21 cellular contexts compared by ENCODE assay signal in the genomic region with DNA sequence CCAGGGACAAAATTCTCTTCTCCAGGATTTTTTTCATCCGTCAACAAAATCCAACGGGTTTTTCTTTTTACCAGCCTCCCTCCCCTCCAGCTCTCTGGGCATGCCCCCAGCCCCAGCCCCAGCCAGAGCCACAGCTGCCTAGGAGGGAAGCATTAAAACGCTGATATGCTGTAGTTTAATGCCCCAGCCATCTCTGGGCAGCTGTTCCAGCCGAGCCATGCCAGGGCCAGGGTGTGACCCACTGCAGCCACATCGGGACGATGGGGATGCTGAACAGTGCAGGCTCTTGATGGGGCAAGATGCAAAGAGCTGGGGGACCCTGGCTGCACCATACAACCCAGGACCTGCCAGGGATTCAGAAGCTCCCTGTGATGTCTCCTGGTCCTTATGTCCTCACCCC. TPM values are rescaled to one million over a fixed set of nuclear protein-coding genes. Genes with fewer than 3 reads are reported as not detected.
A peak's percentile ranks its signal among the peaks of the same experiment; 100 is the strongest.
DNase-seq lines count a peak whose midpoint lies in the region; ATAC-seq, FAIRE-seq and TF ChIP-seq lines count a peak whose summit lies in the region.
"Had no signal": no experiment of that assay in that cellular context is flagged by ENCODE, and none has a peak within 500 bp of the region (broad histone marks: within the 10 kb centered on the region; RNA-seq: fewer than 3 reads in every experiment).

No MANE protein-coding gene starts in this region.

- H3K18ac ChIP-seq in H9 (ENCODE audit: insufficient read length, low read depth, low read length): no peak overlapping the region
- H3K18ac ChIP-seq in H1 (ENCODE audit: extremely low read depth, low read length): no peak overlapping the region

- intact Hi-C loops in left lung (cut with DNase I) (no loop called here), prostate gland (cut with DNase I) (no loop called here)

- no peak overlapping the region for H3K56ac ChIP-seq in H9 (ENCODE audit: insufficient read length, low read depth, low read length)
- no peak overlapping the region for H3K56ac ChIP-seq in H1 (replicated peaks; ENCODE audit: insufficient read length, low read depth, low read length)

- TF ChIP-seq RAD21 in H1 (IDR thresholded peaks at IDR 0.05 in 1 of 2, conservative IDR thresholded peaks at IDR 0.05 in 1 of 2; ENCODE audit: low read depth in 2 of 2, low read length in 2 of 2): no peak

- no peak overlapping the region for H2AFZ ChIP-seq in H9 (ENCODE audit: low read length)
- H2AFZ ChIP-seq in H1 (ENCODE audit: low read length): no peak overlapping the region

- no peak overlapping the region for H3T11ph ChIP-seq in H9 (ENCODE audit: low read length)

- H4K5ac ChIP-seq in H9 (ENCODE audit: insufficient read length, low read depth, low read length): no peak overlapping the region
- H4K5ac ChIP-seq in H1 (ENCODE audit: insufficient read length, low read depth, low read length): no peak overlapping the region

- POLR2A ChIA-PET in H1 (lab: Charles Lee; ENCODE audit: partially characterized antibody): interaction anchor here (0.6 to 1.7 kb wide), 4 partner anchors 9 to 1197 kb away, joined by 3 to 4 read pairs (median 4); no protein-coding TSS in a partner anchor

- peaks cover 16% of the 10 kb centered on the region for H3K4me1 ChIP-seq in H9 (ENCODE audit: insufficient read depth, low read length)
- peaks cover 8 to 21% (median 19%) of the 10 kb centered on the region in 4 experiments for H3K4me1 ChIP-seq in H1 (replicated peaks in 1 of 4; ENCODE audit: control insufficient read depth in 3 of 4, insufficient read depth in 4 of 4, low read length in 3 of 4)
- peaks cover 0 to 39% of the 10 kb centered on the region in 2 donors for H3K4me1 ChIP-seq in left lung
- peaks cover 51% of the 10 kb centered on the region for H3K4me1 ChIP-seq in skeletal muscle satellite cell (ENCODE audit: control insufficient read depth, insufficient read depth, low read length)
- H3K4me1 ChIP-seq in prostate gland (replicated peaks): no peaks in the 10 kb centered on the region

- no peaks in the 10 kb centered on the region for H4K20me1 ChIP-seq in H9 (ENCODE audit: control insufficient read depth, insufficient read depth, insufficient read length)
- no peaks in the 10 kb centered on the region for H4K20me1 ChIP-seq in H1 (replicated peaks in 1 of 2; ENCODE audit: control insufficient read depth in 1 of 2, insufficient read depth in 2 of 2, low read length in 2 of 2)

- H3K23me2 ChIP-seq in H9 (ENCODE audit: insufficient read length, low read depth, low read length, poor library complexity, severe bottlenecking): no peaks in the 10 kb centered on the region
- H3K23me2 ChIP-seq in H1 (ENCODE audit: low read depth, low read length): no peaks in the 10 kb centered on the region

- peak overlapping the region in 1 of 3 experiments; percentile 25; a peak in 1 of 7 replicates for H3K27ac Mint-ChIP-seq in H9
- H3K27ac Mint-ChIP-seq: B cell had no signal

- H3K9ac ChIP-seq in H9 (ENCODE audit: extremely low read depth, insufficient read length, low read length): no peak overlapping the region
- no peak overlapping the region for H3K9ac ChIP-seq in H1 (replicated peaks in 1 of 4; ENCODE audit: extremely low read depth in 1 of 4, low read depth in 3 of 4, low read length in 3 of 4)
- peak overlapping the region; percentile 72 for H3K9ac ChIP-seq in skeletal muscle satellite cell (ENCODE audit: low read depth, low read length)

- H2AK5ac ChIP-seq in H9 (ENCODE audit: insufficient read length, low read length) (peak overlapping the region; percentile 0), H1 (ENCODE audit: low read depth, low read length) (no peak overlapping the region)

- H3K27me3 ChIP-seq in H9 (ENCODE audit: insufficient read depth, low read length): no peaks in the 10 kb centered on the region
- H3K27me3 ChIP-seq in H1 (replicated peaks in 1 of 4; ENCODE audit: control insufficient read depth in 3 of 4, extremely low read depth in 1 of 4, insufficient read depth in 3 of 4, low read length in 3 of 4): no peaks in the 10 kb centered on the region
- peaks cover 0 to 16% of the 10 kb centered on the region in 2 donors for H3K27me3 ChIP-seq in left lung
- H3K27me3 ChIP-seq in skeletal muscle satellite cell (ENCODE audit: control insufficient read depth, insufficient read depth, low read length): no peaks in the 10 kb centered on the region
- no peaks in the 10 kb centered on the region for H3K27me3 ChIP-seq in prostate gland (replicated peaks; ENCODE audit: insufficient read depth)
- H3K27me3 ChIP-seq: thyroid gland had no signal

- H2BK12ac ChIP-seq in H9 (ENCODE audit: insufficient read length, low read depth, low read length) (no peak overlapping the region), H1 (ENCODE audit: low read depth, low read length) (peak overlapping the region; percentile 10)

- H3K4me3 Mint-ChIP-seq in H9: peak overlapping the region in 1 of 2 experiments; percentile 14; a peak in 1 of 5 replicates
- H3K4me3 Mint-ChIP-seq: activated T-cell treated with anti-CD3 and anti-CD28 coated beads, Interleukin-2, amount 50 U/mL, for 4 hours; B cell; central memory CD8-positive, alpha-beta T cell had no signal

- no peak overlapping the region for H4K8ac ChIP-seq in H9 (replicated peaks; ENCODE audit: insufficient read length, low read depth, low read length)
- no peak overlapping the region for H4K8ac ChIP-seq in H1 (ENCODE audit: extremely low read depth, insufficient read depth, low read length)

- H3K9me3 ChIP-seq in H9 (ENCODE audit: control insufficient read depth, low read depth, low read length) (no peaks in the 10 kb centered on the region), H1 (ENCODE audit: insufficient read depth in 2 of 2, low read depth in 1 of 2, low read length in 1 of 2) (no peaks in the 10 kb centered on the region), left lung (no peaks in the 10 kb centered on the region), skeletal muscle satellite cell (replicated peaks; ENCODE audit: low read length) (no peaks in the 10 kb centered on the region), prostate gland (no peaks in the 10 kb centered on the region)
- H3K9me3 ChIP-seq: thyroid gland had no signal

- H3K4me3 ChIP-seq in H1 (ENCODE audit: extremely low read depth in 1 of 4, insufficient read depth in 2 of 4, low read depth in 3 of 4, low read length in 4 of 4) (no peak overlapping the region), left lung (no peak overlapping the region), skeletal muscle satellite cell (ENCODE audit: low read length) (peak overlapping the region; percentile 46), prostate gland (no peak overlapping the region)
- H3K4me3 ChIP-seq: K562, thyroid gland had no signal

- H3K36me3 ChIP-seq in H1 (ENCODE audit: control insufficient read depth in 2 of 4, insufficient read depth in 4 of 4, low read length in 3 of 4) (no peaks in the 10 kb centered on the region), left lung (no peaks in the 10 kb centered on the region), skeletal muscle satellite cell (ENCODE audit: insufficient read depth, low read length) (peaks cover 12% of the 10 kb centered on the region), prostate gland (no peaks in the 10 kb centered on the region)
- H3K36me3 ChIP-seq: thyroid gland had no signal

- no peak overlapping the region for H2BK120ac ChIP-seq in H9 (ENCODE audit: low read depth, low read length, poor library complexity, severe bottlenecking)
- H2BK120ac ChIP-seq in H1 (replicated peaks; ENCODE audit: low read depth, low read length): no peak overlapping the region

- TF ChIP-seq CTCF in H9 (conservative IDR thresholded peaks at IDR 0.05) (no peak), H1 (IDR thresholded peaks at IDR 0.05; ENCODE audit: control extremely low read depth in 1 of 3, insufficient read depth in 1 of 3, low read depth in 1 of 3, low read length in 3 of 3) (no peak), left lung (IDR thresholded peaks at IDR 0.05) (no peak), prostate gland (IDR thresholded peaks at IDR 0.05) (no peak)

- H2BK5ac ChIP-seq in H9 (ENCODE audit: insufficient read length, low read length): peak overlapping the region; percentile 32
- no peak overlapping the region for H2BK5ac ChIP-seq in H1 (ENCODE audit: low read depth, low read length)

- H4K91ac ChIP-seq in H9 (ENCODE audit: insufficient read length, low read depth, low read length): no peak overlapping the region
- no peak overlapping the region for H4K91ac ChIP-seq in H1 (replicated peaks; ENCODE audit: insufficient read length, low read length)

- no peak for ATAC-seq in left lung
- no peak for ATAC-seq in HG02588 (IDR thresholded peaks at IDR 0.05; ENCODE audit: unreplicated experiment)
- ATAC-seq: activated T-cell treated with anti-CD3 and anti-CD28 coated beads, Interleukin-2, amount 50 U/mL, for 4 hours; K562 had no signal

- no peaks in the 10 kb centered on the region for H3K27me3 Mint-ChIP-seq in H9 (ENCODE audit: low read depth)
- H3K27me3 Mint-ChIP-seq: B cell had no signal

- H3K4ac ChIP-seq in H9 (ENCODE audit: low read depth, low read length): 0 out of 2 replicates have a peak overlapping the region, but pooled peaks have one; percentile 25
- H3K4ac ChIP-seq in H1 (replicated peaks; ENCODE audit: insufficient read length, low read depth, low read length): no peak overlapping the region

- no peak overlapping the region for H2BK15ac ChIP-seq in H9 (ENCODE audit: low read depth, low read length)
- H2BK15ac ChIP-seq in H1 (ENCODE audit: low read length): no peak overlapping the region

- H3K14ac ChIP-seq in H9 (ENCODE audit: insufficient read depth, low read length): peak overlapping the region; percentile 4; the same call in 1 of the 2 replicates
- no peak overlapping the region for H3K14ac ChIP-seq in H1 (ENCODE audit: insufficient read length)

- peaks cover 43 to 55% of the 10 kb centered on the region in 2 experiments for H3K4me1 Mint-ChIP-seq in H9
- H3K4me1 Mint-ChIP-seq: B cell; central memory CD8-positive, alpha-beta T cell had no signal

- H3K23ac ChIP-seq in H9 (ENCODE audit: insufficient read length, low read depth, low read length) (no peak overlapping the region), H1 (ENCODE audit: insufficient read length) (no peak overlapping the region)

- peaks cover 2% of the 10 kb centered on the region; the same call in 1 of the 2 replicates for H3K79me2 ChIP-seq in H9 (ENCODE audit: insufficient read depth, low read length)
- peaks cover 0 to 41% of the 10 kb centered on the region in 2 experiments; a peak in 2 of 4 replicates for H3K79me2 ChIP-seq in H1 (ENCODE audit: control insufficient read depth in 1 of 2, insufficient read depth in 2 of 2, low read length in 2 of 2)

- no peak for FAIRE-seq in H1 (lab: Jason Lieb, UNC)
- FAIRE-seq: endothelial cell of umbilical vein, H54, K562, kidney had no signal

- H2BK20ac ChIP-seq in H9 (ENCODE audit: low read depth, low read length, poor library complexity, severe bottlenecking): no peak overlapping the region
- H2BK20ac ChIP-seq in H1 (ENCODE audit: low read length): no peak overlapping the region

- no peaks in the 10 kb centered on the region for H3K36me3 Mint-ChIP-seq in H9 (ENCODE audit: insufficient read depth in 1 of 3, low read depth in 3 of 3)

- CTCF ChIA-PET in H1 (lab: Charles Lee; ENCODE audit: partially characterized antibody): interaction anchor here (0.6 to 1.6 kb wide), 7 partner anchors 11 to 447 kb away, joined by 3 to 4 read pairs (median 3); no protein-coding TSS in a partner anchor

- H3K4me2 ChIP-seq in H9 (ENCODE audit: insufficient read depth, insufficient read length, low read length) (no peak overlapping the region), H1 (ENCODE audit: insufficient read depth in 1 of 2, low read depth in 2 of 2, low read length in 2 of 2) (peak overlapping the region; percentile 23 to 41; a peak in 1 of 4 replicates), skeletal muscle satellite cell (ENCODE audit: low read length) (peak overlapping the region; percentile 79)

- no peaks in the 10 kb centered on the region for H3K9me3 Mint-ChIP-seq in H9
- H3K9me3 Mint-ChIP-seq: activated T-cell treated with anti-CD3 and anti-CD28 coated beads, Interleukin-2, amount 50 U/mL, for 4 hours; central memory CD8-positive, alpha-beta T cell had no signal

- H3K27ac ChIP-seq in H9 (ENCODE audit: insufficient read length, low read depth, low read length) (no peak overlapping the region), H1 (ENCODE audit: low read depth, low read length) (no peak overlapping the region), left lung (peak overlapping the region; percentile 28 to 72), prostate gland (no peak overlapping the region)
- H3K27ac ChIP-seq: RWPE1 had no signal

- WGBS in H9 (ENCODE audit: extremely low coverage, insufficient read length, low lambda C conversion rate): no CpG with 5 or more reads among the region's 6 CpGs
- 76% methylated on average over 6 of the region's 6 CpGs; no CpG with 5 or more reads in 1 of the 2 experiments for WGBS in H1 (ENCODE audit: extremely low coverage in 1 of 2, insufficient coverage in 1 of 2, insufficient read length in 1 of 2, insufficient replicate concordance in 2 of 2, low coverage in 1 of 2, low lambda C conversion rate in 2 of 2, missing lambda C conversion rate in 1 of 2), 2 experiments
- WGBS in prostate gland: 61% methylated on average over 6 of the region's 6 CpGs

- DNase-seq in H9: no peak
- DNase-seq in H1 (ENCODE audit: low read depth in 1 of 2, low spot score in 2 of 2): no peak
- no peak for DNase-seq in left lung
- DNase-seq in LoVo (ENCODE audit: low spot score): no peak
- no peak for DNase-seq in NCI-H345 (lab: John Stamatoyannopoulos, UW)
- no peak for DNase-seq in prostate gland (ENCODE audit: low spot score)
- DNase-seq: activated CD4-positive, alpha-beta T cell treated with anti-CD3 and anti-CD28 coated beads for 4 hours; activated T-cell treated with anti-CD3 and anti-CD28 coated beads, Interleukin-2, amount 50 U/mL, for 4 hours; DND-41; kidney; NCI-H2171 treated with DMSO at 0.1 percent for 48 hours; stimulated activated CD4-positive, alpha-beta T cell treated with anti-CD3 and anti-CD28 coated beads, Interleukin-2, amount 100 ng/mL, for 24 hours had no signal

- no peak for TF ChIP-seq EP300 in H1 (IDR thresholded peaks at IDR 0.05; ENCODE audit: borderline replicate concordance in 1 of 2, low read depth in 2 of 2, low read length in 2 of 2)

- no peak for TF ChIP-seq POLR2A in H1 (IDR thresholded peaks at IDR 0.05; ENCODE audit: control extremely low read depth in 1 of 2, low read depth in 2 of 2, low read length in 2 of 2)
- TF ChIP-seq POLR2A in prostate gland (IDR thresholded peaks at IDR 0.05): no peak

- no peaks in the 10 kb centered on the region for H3K79me1 ChIP-seq in H9 (ENCODE audit: insufficient read depth, low read depth, low read length, poor library complexity, severe bottlenecking)
- peaks cover 12% of the 10 kb centered on the region for H3K79me1 ChIP-seq in H1 (ENCODE audit: low read depth, low read length)

RNA-seq across cellular contexts. Expression of a gene that starts 32.1 kb away (rescaled TPM):
- total RNA-seq in H9 (2021) (3.2 and 4.1 TPM in 2 replicates), left lung (1 to 10 TPM; 6.7 to 7.0 TPM), prostate gland (10 to 100 TPM; 10.4 to 18.4 TPM)
- total RNA-seq in H1 (2021; fragmentation: NEBNext Ultra II Directional; extraction: Animal tissue kit (Norgen Biotek cat#: 25700)): 9.3 and 12.3 TPM in 2 replicates
- 3.1 and 3.8 TPM in 2 replicates for polyA plus RNA-seq in H1 (2011; rRNA removed)
- 2.3 TPM for polyA plus RNA-seq in H1 (2011; cell fraction: cytosol; rRNA removed)
- polyA plus RNA-seq in H1 (2011; cell fraction: nucleus; rRNA removed): 10.5 TPM
- polyA plus RNA-seq in H1 (2012, experiment 1 of 2): 5.8 to 7.8 TPM (median 6.4 TPM) in 4 replicates
- 4.2 TPM for polyA plus RNA-seq in H1 (2012, experiment 2 of 2)
- polyA plus RNA-seq in H1 (2013, experiment 1 of 2): 15.1 TPM
- polyA plus RNA-seq in H1 (2013, experiment 2 of 2): 14.7 TPM
- 5.5 TPM in 2 replicates for polyA minus RNA-seq in H1 (2011; rRNA and poly(A)+ RNA removed)
- 5.1 TPM for polyA minus RNA-seq in H1 (2011; cell fraction: cytosol; rRNA and poly(A)+ RNA removed)
- 6.6 TPM for polyA minus RNA-seq in H1 (2011; cell fraction: nucleus; rRNA and poly(A)+ RNA removed)
- total RNA-seq in skeletal muscle satellite cell (2012; rRNA removed): 5.8 and 6.1 TPM in 2 replicates

Comparison
In these comparisons a context has a peak if more than half of its experiments do, and no peak if none do; other contexts are left out.
1. H3K27ac ChIP-seq: peak in left lung (2 of 2); none in H9 (single experiment), H1 (single experiment) and prostate gland (0 of 2).